In genomic region chr7:21154592-21154991, GRCh38 we compare ENCODE assay signal across 27 cellular contexts.
"Had no signal": no experiment of that assay in that cellular context is flagged by ENCODE, and none has a peak within 500 bp of the region (broad histone marks: within the 10 kb centered on the region; RNA-seq: fewer than 3 reads in every experiment).

No MANE protein-coding gene starts in this region.

- H3K4me2 ChIP-seq: hepatocyte had no signal

- H3K4me1 ChIP-seq: left ventricle myocardium inferior, pancreas, prostate gland, stomach, testis, thyroid gland, upper lobe of right lung had no signal

- H3K27ac ChIP-seq: hepatocyte, left ventricle myocardium inferior, pancreas, prostate gland, skin epidermis, stomach, testis, thyroid gland, upper lobe of right lung had no signal

- H3K79me2 ChIP-seq: hepatocyte had no signal

- H3K27me3 Mint-ChIP-seq: stimulated activated naive B cell treated with anti-CD40 and anti-IgM and Interleukin-4, amounts not matched to agents 10 μg/mL and 1 μg/mL and 100 μg/mL, for 72 hours had no signal

- H3K27me3 ChIP-seq: hepatocyte, pancreas, stomach, testis, thyroid gland, upper lobe of right lung had no signal

- H3K36me3 ChIP-seq: left ventricle myocardium inferior, pancreas, prostate gland, stomach, thyroid gland, upper lobe of right lung had no signal

- H3K9me3 Mint-ChIP-seq: mesothelial cell of epicardium; naive thymus-derived CD4-positive, alpha-beta T cell; natural killer cell treated with Interleukin-12 subunit alpha and Interleukin-12 subunit beta and Interleukin-15 and Interleukin-18, amount 100 ng/mL, for 72 hours; stimulated activated naive B cell treated with anti-CD40 and anti-IgM and Interleukin-4, amounts not matched to agents 10 μg/mL and 1 μg/mL and 100 μg/mL, for 72 hours had no signal

- H2AFZ ChIP-seq: hepatocyte had no signal

- DNase-seq: islet precursor cell; kidney glomerular epithelial cell; left ventricle myocardium inferior; mesendoderm; naive thymus-derived CD4-positive, alpha-beta T cell; nucleus accumbens; pancreas; posterior cingulate gyrus; retina; right cardiac atrium; stimulated activated CD4-positive, alpha-beta T cell treated with anti-CD3 and anti-CD28 coated beads, Interleukin-12 subunit alpha, Interleukin-12 subunit beta, amount 100 ng/mL, for 4 hours; stimulated activated CD4-positive, alpha-beta T cell treated with anti-CD3 and anti-CD28 coated beads, Interleukin-15, amount 100 ng/mL, for 24 hours; stimulated activated CD4-positive, alpha-beta T cell treated with anti-CD3 and anti-CD28 coated beads, Interleukin-2, amount 100 ng/mL, for 24 hours; stimulated activated CD4-positive, alpha-beta T cell treated with anti-CD3 and anti-CD28 coated beads, Interleukin-4, amount 100 ng/mL, for 1 hour; stimulated activated naive B cell treated with anti-CD40 and anti-IgM and Interleukin-4, amounts not matched to agents 10 μg/mL and 1 μg/mL and 100 μg/mL, for 72 hours; stimulated activated naive CD8-positive, alpha-beta T cell treated with anti-CD3 and anti-CD28 coated beads, Interleukin-15, Interleukin-2, amounts not matched to agents 100 U/mL and 50 U/mL, for 24 hours; stomach; testis; thyroid gland; trophoblast cell; upper lobe of right lung had no signal

- H3K4me3 Mint-ChIP-seq: mesothelial cell of epicardium; naive thymus-derived CD4-positive, alpha-beta T cell; natural killer cell treated with Interleukin-12 subunit alpha and Interleukin-12 subunit beta and Interleukin-15 and Interleukin-18, amount 100 ng/mL, for 72 hours; stimulated activated naive B cell treated with anti-CD40 and anti-IgM and Interleukin-4, amounts not matched to agents 10 μg/mL and 1 μg/mL and 100 μg/mL, for 72 hours had no signal

- H3K27ac Mint-ChIP-seq: mesothelial cell of epicardium; naive thymus-derived CD4-positive, alpha-beta T cell; natural killer cell treated with Interleukin-12 subunit alpha and Interleukin-12 subunit beta and Interleukin-15 and Interleukin-18, amount 100 ng/mL, for 72 hours; stimulated activated naive B cell treated with anti-CD40 and anti-IgM and Interleukin-4, amounts not matched to agents 10 μg/mL and 1 μg/mL and 100 μg/mL, for 72 hours had no signal

- H3K36me3 Mint-ChIP-seq: mesothelial cell of epicardium; naive thymus-derived CD4-positive, alpha-beta T cell; natural killer cell treated with Interleukin-12 subunit alpha and Interleukin-12 subunit beta and Interleukin-15 and Interleukin-18, amount 100 ng/mL, for 72 hours; stimulated activated naive B cell treated with anti-CD40 and anti-IgM and Interleukin-4, amounts not matched to agents 10 μg/mL and 1 μg/mL and 100 μg/mL, for 72 hours had no signal

- H3K4me1 Mint-ChIP-seq: mesothelial cell of epicardium; naive thymus-derived CD4-positive, alpha-beta T cell; stimulated activated naive B cell treated with anti-CD40 and anti-IgM and Interleukin-4, amounts not matched to agents 10 μg/mL and 1 μg/mL and 100 μg/mL, for 72 hours had no signal

- H3K9me3 ChIP-seq: left ventricle myocardium inferior, pancreas, prostate gland, stomach, testis, thyroid gland, upper lobe of right lung had no signal

- H3K4me3 ChIP-seq: hepatocyte, left ventricle myocardium inferior, lung, pancreas, prostate gland, skin epidermis, stomach, testis, thyroid gland, upper lobe of right lung had no signal
